In the genomic region with DNA sequence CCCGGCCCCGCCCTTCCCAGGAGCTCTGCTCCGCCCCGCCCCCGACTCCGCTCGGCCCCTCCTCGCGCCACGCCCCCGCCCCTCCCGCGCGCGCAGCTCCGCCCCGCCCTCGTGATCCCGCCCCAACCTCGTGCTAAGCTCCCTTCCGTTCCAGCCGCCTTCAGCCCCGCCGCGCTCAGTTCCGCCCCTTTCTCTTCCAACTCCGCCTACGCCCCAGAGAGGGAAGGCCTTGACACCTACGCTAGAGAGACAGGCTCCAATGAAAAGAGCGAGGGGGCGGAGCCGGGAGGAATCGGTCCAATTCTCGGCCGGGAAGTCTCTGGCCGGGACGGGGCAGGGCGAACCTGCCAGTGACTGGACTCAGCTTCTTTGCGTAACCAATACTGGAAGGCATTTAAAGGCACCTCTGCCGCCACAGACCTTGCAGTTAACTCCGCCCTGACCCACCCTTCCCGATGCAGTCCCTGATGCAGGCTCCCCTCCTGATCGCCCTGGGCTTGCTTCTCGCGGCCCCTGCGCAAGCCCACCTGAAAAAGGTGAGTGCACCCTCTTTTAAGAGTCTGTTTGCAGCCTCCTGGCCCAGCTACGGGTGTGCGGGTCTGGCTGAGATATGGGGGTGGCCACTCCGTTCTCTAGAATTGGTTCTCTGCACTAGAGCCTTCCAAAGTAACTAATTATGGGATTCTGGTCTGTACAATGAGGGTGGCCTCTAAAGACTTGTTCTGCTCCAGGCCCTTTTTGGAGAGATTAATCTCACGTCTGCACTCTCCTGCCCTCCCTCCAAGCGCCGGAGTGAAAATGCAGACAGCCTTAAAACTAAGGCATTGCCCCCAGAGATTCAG, we compare ENCODE assay signal across 8 cellular contexts. TPM values are rescaled to one million over a fixed set of nuclear protein-coding genes. Genes with fewer than 3 reads are reported as not detected.
DNase-seq lines count a peak whose midpoint lies in the region; ATAC-seq, FAIRE-seq and TF ChIP-seq lines count a peak whose summit lies in the region.

GM2A (plus strand) TSS at position 424 of the 842 bp plus-strand sequence; CDS start at position 456, 32 bp downstream.

- H3K4me1 ChIP-seq in kidney (ENCODE audit: control insufficient read depth in 1 of 2, insufficient read depth in 1 of 2, low read depth in 1 of 2, low read length in 2 of 2), result peaks cover 13 to 16% of the 10 kb centered on the region in 2 donors

- ATAC-seq in HG03442 (IDR thresholded peaks at IDR 0.05; ENCODE audit: unreplicated experiment), result peak; percentile 71
- ATAC-seq in activated CD4-positive, alpha-beta T cell treated with anti-CD3 and anti-CD28 coated beads for 36 hours, result peak; percentile 94

- peak within 1 kb of the TSS; percentile 85 for H3K4me3 Mint-ChIP-seq in activated CD4-positive, alpha-beta T cell treated with anti-CD3 and anti-CD28 coated beads for 36 hours

- peak within 1 kb of the TSS; percentile 92 for H3K4me3 ChIP-seq in choroid plexus epithelial cell (ENCODE audit: low read depth, low read length)
- H3K4me3 ChIP-seq in kidney (ENCODE audit: low read length in 2 of 2), result peak within 1 kb of the TSS; percentile 86 to 88

- H3K36me3 Mint-ChIP-seq in activated CD4-positive, alpha-beta T cell treated with anti-CD3 and anti-CD28 coated beads for 36 hours (ENCODE audit: low read depth), result no peaks in the 10 kb centered on the region

- peak within 1 kb of the TSS; percentile 48 to 79 for H3K9ac ChIP-seq in kidney (ENCODE audit: low read length in 2 of 2)

- H3K27ac Mint-ChIP-seq in activated CD4-positive, alpha-beta T cell treated with anti-CD3 and anti-CD28 coated beads for 36 hours, result peak within 1 kb of the TSS; percentile 90

- TF ChIP-seq CTCF in choroid plexus epithelial cell (conservative IDR thresholded peaks at IDR 0.05; ENCODE audit: low read depth, low read length) (no peak), kidney (IDR thresholded peaks at IDR 0.05; ENCODE audit: borderline replicate concordance, extremely low read depth, insufficient read depth) (no peak)

- H3K9me3 Mint-ChIP-seq in activated CD4-positive, alpha-beta T cell treated with anti-CD3 and anti-CD28 coated beads for 36 hours (ENCODE audit: low read depth), result no peaks in the 10 kb centered on the region

- POLR2A ChIA-PET in activated CD4-positive, alpha-beta T cell treated with anti-CD3 and anti-CD28 coated beads for 36 hours (lab: Charles Lee), result interaction anchor here (0.6 to 1.7 kb wide), 8 partner anchors 15 to 803 kb away, joined by 3 to 12 read pairs (median 3); partner anchors contain the start of genes CCDC69 and G3BP1

- DNase-seq in Ammon's horn (ENCODE audit: low spot score) (peak; percentile 100), GM19238 (ENCODE audit: insufficient read length, low spot score) (peak; percentile 87), NCI-H524 (lab: John Stamatoyannopoulos, UW) (peak; percentile 98), choroid plexus epithelial cell (ENCODE audit: low read depth) (peak; percentile 100), kidney (peak; percentile 100)
- peak; percentile 99 for DNase-seq in activated CD4-positive, alpha-beta T cell treated with anti-CD3 and anti-CD28 coated beads for 36 hours
- peak; percentile 100 for DNase-seq in stimulated activated CD4-positive, alpha-beta T cell treated with anti-CD3 and anti-CD28 coated beads, Interleukin-15, amount 100 ng/mL, for 24 hours

- no peaks in the 10 kb centered on the region for H3K27me3 Mint-ChIP-seq in activated CD4-positive, alpha-beta T cell treated with anti-CD3 and anti-CD28 coated beads for 36 hours

- H3K27ac ChIP-seq in kidney (ENCODE audit: low read depth in 2 of 2, low read length in 2 of 2), result peak within 1 kb of the TSS; percentile 71 to 73

- FAIRE-seq in kidney (lab: Jason Lieb, UNC), result peak; percentile 97

- CTCF ChIA-PET in activated CD4-positive, alpha-beta T cell treated with anti-CD3 and anti-CD28 coated beads for 36 hours (lab: Charles Lee), result interaction anchor here (0.6 to 1.9 kb wide), 14 partner anchors 10 to 127 kb away, joined by 3 to 13 read pairs (median 4); partner anchors contain the start of genes ANXA6 and CCDC69

- no peaks in the 10 kb centered on the region for H3K9me3 ChIP-seq in kidney (ENCODE audit: control insufficient read depth in 1 of 2, low read length in 2 of 2)

- no peaks in the 10 kb centered on the region for H3K36me3 ChIP-seq in kidney (ENCODE audit: control insufficient read depth in 1 of 2, insufficient read depth in 2 of 2, low read length in 2 of 2)

- peaks cover 38% of the 10 kb centered on the region for H3K4me1 Mint-ChIP-seq in activated CD4-positive, alpha-beta T cell treated with anti-CD3 and anti-CD28 coated beads for 36 hours

- intact Hi-C loops in activated CD4-positive, alpha-beta T cell treated with anti-CD3 and anti-CD28 coated beads for 36 hours (cut with DNase I, micrococcal nuclease), result loop anchor here (1.0 to 5.0 kb wide), 18 partner anchors 11 to 896 kb away; partner anchors contain the start of genes G3BP1 (in 2 of the 2), TCOF1 (in 2 of the 2), ATOX1 (in 1 of the 2) and DCTN4 (in 1 of the 2)
- intact Hi-C loops in kidney (cut with DNase I), result no loop called here

RNA-seq across cellular contexts. Expression of gene GM2A, which starts in this region (rescaled TPM):
- 10 to 100 TPM; 17.2 to 19.3 TPM for total RNA-seq in activated CD4-positive, alpha-beta T cell treated with anti-CD3 and anti-CD28 coated beads for 36 hours
- 29.8 TPM for total RNA-seq in kidney
- 13.7 TPM for polyA plus RNA-seq in kidney (ENCODE audit: insufficient read depth, low read depth, low replicate concordance)

Comparison
In these comparisons a context has a peak if more than half of its experiments do, and no peak if none do; other contexts are left out.
1. Peak in every context shown above with its lines: DNase-seq, ATAC-seq, H3K4me3 ChIP-seq and H3K27ac ChIP-seq.